ENCODE assay signal across 10 cellular contexts in the genomic region with DNA sequence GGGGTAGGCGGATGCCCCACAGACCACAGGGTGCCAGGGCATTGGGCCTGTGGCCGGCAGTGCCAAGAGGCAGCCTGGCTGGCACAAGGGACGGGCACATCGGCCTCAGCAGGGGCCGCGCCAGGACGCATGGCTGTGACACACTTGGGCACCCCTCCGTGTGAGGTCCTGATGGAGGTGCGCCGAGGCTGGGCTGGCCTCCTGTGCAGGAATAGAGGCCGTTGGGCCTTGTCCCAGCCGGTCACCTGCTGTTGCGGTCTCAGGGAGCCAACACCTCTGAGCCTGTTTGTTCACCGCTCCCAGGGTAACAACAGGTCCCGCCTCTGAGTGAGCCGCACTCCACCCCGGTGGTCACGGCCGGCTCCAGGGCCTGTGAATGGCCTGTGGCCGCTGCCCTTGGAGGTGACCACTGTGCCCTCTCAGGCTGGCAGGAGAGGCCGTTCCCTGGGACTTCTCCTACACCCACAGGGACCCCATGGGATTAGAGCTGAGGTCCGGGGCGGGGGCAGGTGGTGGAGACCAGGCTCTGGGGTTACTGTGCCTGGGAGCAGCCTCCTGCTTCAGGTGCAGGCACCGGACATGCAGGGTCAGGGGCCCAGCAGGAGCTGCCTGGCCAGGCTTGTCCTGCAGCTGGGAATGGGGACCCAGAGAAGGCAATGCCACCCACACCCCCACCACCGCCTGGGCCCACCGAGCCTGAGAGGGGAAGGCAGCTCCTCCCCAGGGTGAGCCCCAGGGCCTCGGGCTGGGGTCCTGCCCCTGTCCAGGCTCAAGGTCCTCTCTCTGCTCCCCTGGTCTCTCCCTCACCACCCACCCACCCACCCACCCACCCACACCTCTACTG. TPM values are rescaled to one million over a fixed set of nuclear protein-coding genes. Genes with fewer than 3 reads are reported as not detected.
A peak's percentile ranks its signal among the peaks of the same experiment; 100 is the strongest.
DNase-seq lines count a peak whose midpoint lies in the region; ATAC-seq and TF ChIP-seq lines count a peak whose summit lies in the region.
"Had no signal": no experiment of that assay in that cellular context is flagged by ENCODE, and none has a peak within 500 bp of the region (broad histone marks: within the 10 kb centered on the region; RNA-seq: fewer than 3 reads in every experiment).

No MANE protein-coding gene starts in this region.

- peaks cover 0 to 77% (median 9%) of the 10 kb centered on the region in 11 experiments; a peak in 11 of 22 replicates for H4K20me1 ChIP-seq in BLaER1 treated with 17β-estradiol and CSF1 and Interleukin-3, amounts not matched to agents 10 nM and 100 nM

- TF ChIP-seq CTCF in RWPE2 (IDR thresholded peaks at IDR 0.05; ENCODE audit: poor library complexity, severe bottlenecking): no peak
- no peak for TF ChIP-seq CTCF in psoas muscle (IDR thresholded peaks at IDR 0.05)

- H3K4me2 ChIP-seq in BLaER1 treated with 17β-estradiol and CSF1 and Interleukin-3, amounts not matched to agents 10 nM and 100 nM: peak overlapping the region; percentile 82 to 99 (median 96)

- WGBS in psoas muscle, 3 donors: 55 to 76% (median 62%) methylated on average over 24 to 27 of the region's 27 CpGs

- no peaks in the 10 kb centered on the region for H3K9me3 ChIP-seq in BLaER1 treated with 17β-estradiol and CSF1 and Interleukin-3, amounts not matched to agents 10 nM and 100 nM (replicated peaks in 1 of 11)
- no peaks in the 10 kb centered on the region for H3K9me3 ChIP-seq in RWPE2 (ENCODE audit: severe bottlenecking)
- no peaks in the 10 kb centered on the region for H3K9me3 ChIP-seq in iPS-18a (ENCODE audit: control insufficient read depth, low read depth, low read length)
- no peaks in the 10 kb centered on the region for H3K9me3 ChIP-seq in psoas muscle

- intact Hi-C loops in psoas muscle (cut with DNase I): no loop called here

- peak overlapping the region; percentile 4 to 82 (median 75); a peak in 19 of 22 replicates for H3K27ac ChIP-seq in BLaER1 treated with 17β-estradiol and CSF1 and Interleukin-3, amounts not matched to agents 10 nM and 100 nM
- H3K27ac ChIP-seq in RWPE2 (ENCODE audit: poor library complexity, severe bottlenecking) (peak overlapping the region; percentile 72), iPS-18a (ENCODE audit: low read length) (peak overlapping the region; percentile 91), psoas muscle (peak overlapping the region; percentile 16)

- H3K4me3 ChIP-seq in BLaER1 treated with 17β-estradiol and CSF1 and Interleukin-3, amounts not matched to agents 10 nM and 100 nM: peak overlapping the region in 9 of 10 experiments; percentile 0 to 54 (median 33); a peak in 14 of 20 replicates
- H3K4me3 ChIP-seq in RWPE2 (ENCODE audit: severe bottlenecking) (no peak overlapping the region), iPS-18a (ENCODE audit: low read length) (peak overlapping the region; percentile 46), psoas muscle (no peak overlapping the region)

- H3K4me1 ChIP-seq in BLaER1 treated with 17β-estradiol and CSF1 and Interleukin-3, amounts not matched to agents 10 nM and 100 nM: peaks cover 80 to 94% (median 85%) of the 10 kb centered on the region in 10 experiments
- H3K4me1 ChIP-seq in RWPE2 (ENCODE audit: insufficient read depth, poor library complexity, severe bottlenecking): peaks cover 39% of the 10 kb centered on the region
- peaks cover 26% of the 10 kb centered on the region for H3K4me1 ChIP-seq in iPS-18a (ENCODE audit: control insufficient read depth, low read depth, low read length)
- peaks cover 44% of the 10 kb centered on the region for H3K4me1 ChIP-seq in psoas muscle

- H3K36me3 ChIP-seq in BLaER1 treated with 17β-estradiol and CSF1 and Interleukin-3, amounts not matched to agents 10 nM and 100 nM: peaks cover 0 to 27% (median 13%) of the 10 kb centered on the region in 11 experiments; a peak in 17 of 22 replicates
- H3K36me3 ChIP-seq in RWPE2 (ENCODE audit: low read depth) (peaks cover 23% of the 10 kb centered on the region), iPS-18a (ENCODE audit: control insufficient read depth, low read depth, low read length) (no peaks in the 10 kb centered on the region), psoas muscle (ENCODE audit: insufficient read depth in 1 of 2, low read depth in 1 of 2) (peaks cover 0 to 18% of the 10 kb centered on the region in 2 donors)

- H3K27me3 ChIP-seq in BLaER1 treated with 17β-estradiol and CSF1 and Interleukin-3, amounts not matched to agents 10 nM and 100 nM: 0 out of 22 replicates have a peak, but pooled peaks cover 0 to 6% (median 0%) of the 10 kb centered on the region in 11 experiments
- H3K27me3 ChIP-seq in RWPE2 (ENCODE audit: insufficient read depth, poor library complexity, severe bottlenecking) (no peaks in the 10 kb centered on the region), iPS-18a (ENCODE audit: control insufficient read depth, insufficient read depth, low read length) (no peaks in the 10 kb centered on the region), psoas muscle (ENCODE audit: insufficient read depth in 3 of 3, low read length in 2 of 3) (no peaks in the 10 kb centered on the region)

- H3K9ac ChIP-seq in BLaER1 treated with 17β-estradiol and CSF1 and Interleukin-3, amounts not matched to agents 10 nM and 100 nM: peak overlapping the region; percentile 57 to 80 (median 68); a peak in 21 of 22 replicates
- no peak overlapping the region for H3K9ac ChIP-seq in iPS-18a (ENCODE audit: low read length)

- no peak for DNase-seq in RWPE2 (ENCODE audit: low spot score)
- no peak for DNase-seq in psoas muscle
- DNase-seq in stimulated activated CD4-positive, alpha-beta T cell treated with anti-CD3 and anti-CD28 coated beads, Interleukin-1b, Interleukin-23, amount 100 ng/mL, for 48 hours: no peak
- DNase-seq in NCI-H774 (lab: John Stamatoyannopoulos, UW): no peak
- DNase-seq: foreskin melanocyte, NCI-H524 had no signal

- ATAC-seq in RWPE2 (ENCODE audit: low read depth): no peak
- peak; percentile 30 to 53 (median 38) for ATAC-seq in psoas muscle
- ATAC-seq in GM21529 (IDR thresholded peaks at IDR 0.05; ENCODE audit: unreplicated experiment): no peak
- ATAC-seq in HG02678 (IDR thresholded peaks at IDR 0.05; ENCODE audit: unreplicated experiment): no peak

RNA-seq across cellular contexts. Expression of gene PWWP2B, which starts 12.0 kb away (rescaled TPM):
- total RNA-seq in psoas muscle: 10 to 100 TPM; 14.5 to 25.0 (median 21.9) TPM
- 10 to 100 TPM; 18.6 to 35.2 (median 23.4) TPM for polyA plus RNA-seq in psoas muscle

Comparison
In these comparisons a context has a peak if more than half of its experiments do, and no peak if none do; other contexts are left out.
1. H3K27ac ChIP-seq: peak in every context shown above with its lines; median percentile 91 in iPS-18a; 75 in BLaER1 treated with 17β-estradiol and CSF1 and Interleukin-3, amounts not matched to agents 10 nM and 100 nM; 72 in RWPE2; 16 in psoas muscle.
2. H3K4me3 ChIP-seq: peak in BLaER1 treated with 17β-estradiol and CSF1 and Interleukin-3, amounts not matched to agents 10 nM and 100 nM (9 of 10) and iPS-18a (single experiment); none in RWPE2 (single experiment) and psoas muscle (single experiment).
3. ATAC-seq: peak in psoas muscle (4 of 4); none in RWPE2 (single experiment), GM21529 (single experiment) and HG02678 (single experiment).